ENCODE assay signal across 1 cellular context in the genomic region with DNA sequence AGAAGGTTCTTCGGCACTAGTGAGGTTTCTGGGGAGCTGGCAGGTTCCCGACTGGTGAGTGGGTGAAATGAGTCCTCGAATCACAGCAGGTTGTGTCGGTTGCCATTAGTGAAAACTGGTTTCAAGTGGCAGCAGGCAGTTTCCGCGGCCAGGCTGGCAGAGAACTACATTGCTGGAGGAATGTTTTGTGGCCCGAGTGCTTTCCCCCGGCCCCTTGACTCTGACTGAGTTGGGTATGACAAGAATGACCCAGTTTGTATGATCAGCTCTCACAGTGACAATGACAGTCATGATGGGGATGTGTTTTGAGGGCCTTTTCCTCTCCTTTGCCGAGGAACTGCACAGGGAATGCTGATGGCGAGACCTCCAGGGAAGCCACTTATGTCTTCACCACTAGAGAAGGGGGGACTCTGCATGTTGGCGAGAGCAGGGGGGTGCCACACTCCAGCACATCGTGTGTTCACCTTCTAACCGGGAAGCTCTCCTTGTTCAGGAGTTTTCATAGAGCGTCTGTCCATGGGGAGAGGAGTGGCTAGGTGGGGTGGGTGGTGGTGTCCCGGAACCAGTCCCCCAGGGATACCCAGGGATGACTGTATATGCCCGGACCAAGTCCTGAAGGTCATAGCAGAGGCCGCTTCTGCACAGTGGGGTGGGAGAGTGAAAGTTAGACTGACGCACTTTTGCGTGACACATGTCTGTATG.
TF ChIP-seq lines count a peak whose summit lies in the region.

No MANE protein-coding gene starts in this region.

TF ChIP-seq in HepG2, 621 proteins besides CTCF, POLR2A, EP300 and RAD21:
- TF ChIP-seq, protein P1, sequence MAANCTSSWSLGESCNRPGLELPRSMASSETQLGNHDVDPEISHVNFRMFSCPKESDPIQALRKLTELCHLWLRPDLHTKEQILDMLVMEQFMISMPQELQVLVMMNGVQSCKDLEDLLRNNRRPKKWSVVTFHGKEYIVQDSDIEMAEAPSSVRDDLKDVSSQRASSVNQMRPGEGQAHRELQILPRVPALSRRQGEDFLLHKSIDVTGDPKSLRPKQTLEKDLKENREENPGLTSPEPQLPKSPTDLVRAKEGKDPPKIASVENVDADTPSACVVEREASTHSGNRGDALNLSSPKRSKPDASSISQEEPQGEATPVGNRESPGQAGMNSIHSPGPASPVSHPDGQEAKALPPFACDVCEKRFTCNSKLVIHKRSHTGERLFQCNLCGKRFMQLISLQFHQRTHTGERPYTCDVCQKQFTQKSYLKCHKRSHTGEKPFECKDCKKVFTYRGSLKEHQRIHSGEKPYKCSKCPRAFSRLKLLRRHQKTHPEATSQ (CRISPR knock-in tag; IDR thresholded peaks at IDR 0.05; ENCODE audit: borderline replicate concordance), result no peak
- no peak for TF ChIP-seq NFYC (CRISPR knock-in tag; IDR thresholded peaks at IDR 0.05)
- TF ChIP-seq NCOR1 (IDR thresholded peaks at IDR 0.05; ENCODE audit: borderline replicate concordance, low read length), result no peak
- peak; percentile 72 for TF ChIP-seq RBM22 (optimal IDR thresholded peaks at IDR 0.05; ENCODE audit: low read length)
